ENCODE assay signal across 1 cellular context in the genomic region with DNA sequence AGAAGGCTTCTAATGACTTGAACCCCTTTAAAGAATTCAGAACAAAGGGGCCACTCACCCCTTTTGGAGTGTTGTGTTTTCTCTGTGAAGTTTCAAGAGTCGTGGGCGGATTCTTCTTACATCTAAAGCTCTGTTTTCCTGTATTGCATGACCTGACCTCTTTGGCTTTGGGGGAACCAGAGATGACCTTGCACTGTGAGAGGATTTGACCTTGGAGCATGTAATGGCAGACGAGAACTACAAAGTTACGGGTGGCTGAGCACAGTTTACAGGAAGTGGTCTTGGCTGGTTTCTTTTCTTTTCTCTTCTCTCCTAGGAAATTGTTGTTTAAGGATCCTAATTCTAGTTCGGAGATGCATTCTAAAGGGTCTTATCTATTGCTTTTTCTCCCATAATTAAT.
TF ChIP-seq lines count a peak whose summit lies in the region.

No MANE protein-coding gene starts in this region.

TF ChIP-seq in HepG2, 621 proteins besides CTCF, POLR2A, EP300 and RAD21 (continued from another document):
- peak; percentile 52 for TF ChIP-seq TCF7 (IDR thresholded peaks at IDR 0.05; ENCODE audit: low read depth)
- peak; percentile 45; the same call in 1 of the 2 replicates for TF ChIP-seq ISL2 (CRISPR knock-in tag; IDR thresholded peaks at IDR 0.05)
- TF ChIP-seq ZMYM4 (CRISPR knock-in tag; IDR thresholded peaks at IDR 0.05): peak; percentile 64; the same call in 1 of the 2 replicates
- TF ChIP-seq, protein P1, sequence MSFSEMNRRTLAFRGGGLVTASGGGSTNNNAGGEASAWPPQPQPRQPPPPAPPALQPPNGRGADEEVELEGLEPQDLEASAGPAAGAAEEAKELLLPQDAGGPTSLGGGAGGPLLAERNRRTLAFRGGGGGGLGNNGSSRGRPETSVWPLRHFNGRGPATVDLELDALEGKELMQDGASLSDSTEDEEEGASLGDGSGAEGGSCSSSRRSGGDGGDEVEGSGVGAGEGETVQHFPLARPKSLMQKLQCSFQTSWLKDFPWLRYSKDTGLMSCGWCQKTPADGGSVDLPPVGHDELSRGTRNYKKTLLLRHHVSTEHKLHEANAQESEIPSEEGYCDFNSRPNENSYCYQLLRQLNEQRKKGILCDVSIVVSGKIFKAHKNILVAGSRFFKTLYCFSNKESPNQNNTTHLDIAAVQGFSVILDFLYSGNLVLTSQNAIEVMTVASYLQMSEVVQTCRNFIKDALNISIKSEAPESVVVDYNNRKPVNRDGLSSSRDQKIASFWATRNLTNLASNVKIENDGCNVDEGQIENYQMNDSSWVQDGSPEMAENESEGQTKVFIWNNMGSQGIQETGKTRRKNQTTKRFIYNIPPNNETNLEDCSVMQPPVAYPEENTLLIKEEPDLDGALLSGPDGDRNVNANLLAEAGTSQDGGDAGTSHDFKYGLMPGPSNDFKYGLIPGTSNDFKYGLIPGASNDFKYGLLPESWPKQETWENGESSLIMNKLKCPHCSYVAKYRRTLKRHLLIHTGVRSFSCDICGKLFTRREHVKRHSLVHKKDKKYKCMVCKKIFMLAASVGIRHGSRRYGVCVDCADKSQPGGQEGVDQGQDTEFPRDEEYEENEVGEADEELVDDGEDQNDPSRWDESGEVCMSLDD (CRISPR knock-in tag; IDR thresholded peaks at IDR 0.05; ENCODE audit: borderline replicate concordance): 0 out of 2 replicates have a peak, but pooled peaks have one; percentile 64
- TF ChIP-seq, protein P2, sequence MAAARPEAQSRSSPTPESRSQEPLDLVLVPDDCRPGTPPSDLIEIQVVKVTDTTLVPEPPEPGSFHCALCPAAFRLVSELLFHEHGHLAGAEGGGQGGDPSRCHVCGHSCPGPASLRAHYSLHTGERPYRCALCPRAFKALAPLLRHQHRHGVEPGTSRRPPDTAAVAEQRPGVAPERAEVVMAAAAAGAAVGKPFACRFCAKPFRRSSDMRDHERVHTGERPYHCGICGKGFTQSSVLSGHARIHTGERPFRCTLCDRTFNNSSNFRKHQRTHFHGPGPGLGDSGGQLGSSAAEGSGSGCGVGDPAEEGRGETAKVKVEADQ (CRISPR knock-in tag; IDR thresholded peaks at IDR 0.05; ENCODE audit: borderline replicate concordance): no peak
- TF ChIP-seq SCMH1 (CRISPR knock-in tag; IDR thresholded peaks at IDR 0.05; ENCODE audit: borderline replicate concordance): no peak
- peak; percentile 77 for TF ChIP-seq ZNF644 (CRISPR knock-in tag; IDR thresholded peaks at IDR 0.05; ENCODE audit: low read depth)
- TF ChIP-seq FOXA3 (CRISPR knock-in tag; IDR thresholded peaks at IDR 0.05): 0 out of 2 replicates have a peak, but pooled peaks have one; percentile 29
- TF ChIP-seq, protein P3, sequence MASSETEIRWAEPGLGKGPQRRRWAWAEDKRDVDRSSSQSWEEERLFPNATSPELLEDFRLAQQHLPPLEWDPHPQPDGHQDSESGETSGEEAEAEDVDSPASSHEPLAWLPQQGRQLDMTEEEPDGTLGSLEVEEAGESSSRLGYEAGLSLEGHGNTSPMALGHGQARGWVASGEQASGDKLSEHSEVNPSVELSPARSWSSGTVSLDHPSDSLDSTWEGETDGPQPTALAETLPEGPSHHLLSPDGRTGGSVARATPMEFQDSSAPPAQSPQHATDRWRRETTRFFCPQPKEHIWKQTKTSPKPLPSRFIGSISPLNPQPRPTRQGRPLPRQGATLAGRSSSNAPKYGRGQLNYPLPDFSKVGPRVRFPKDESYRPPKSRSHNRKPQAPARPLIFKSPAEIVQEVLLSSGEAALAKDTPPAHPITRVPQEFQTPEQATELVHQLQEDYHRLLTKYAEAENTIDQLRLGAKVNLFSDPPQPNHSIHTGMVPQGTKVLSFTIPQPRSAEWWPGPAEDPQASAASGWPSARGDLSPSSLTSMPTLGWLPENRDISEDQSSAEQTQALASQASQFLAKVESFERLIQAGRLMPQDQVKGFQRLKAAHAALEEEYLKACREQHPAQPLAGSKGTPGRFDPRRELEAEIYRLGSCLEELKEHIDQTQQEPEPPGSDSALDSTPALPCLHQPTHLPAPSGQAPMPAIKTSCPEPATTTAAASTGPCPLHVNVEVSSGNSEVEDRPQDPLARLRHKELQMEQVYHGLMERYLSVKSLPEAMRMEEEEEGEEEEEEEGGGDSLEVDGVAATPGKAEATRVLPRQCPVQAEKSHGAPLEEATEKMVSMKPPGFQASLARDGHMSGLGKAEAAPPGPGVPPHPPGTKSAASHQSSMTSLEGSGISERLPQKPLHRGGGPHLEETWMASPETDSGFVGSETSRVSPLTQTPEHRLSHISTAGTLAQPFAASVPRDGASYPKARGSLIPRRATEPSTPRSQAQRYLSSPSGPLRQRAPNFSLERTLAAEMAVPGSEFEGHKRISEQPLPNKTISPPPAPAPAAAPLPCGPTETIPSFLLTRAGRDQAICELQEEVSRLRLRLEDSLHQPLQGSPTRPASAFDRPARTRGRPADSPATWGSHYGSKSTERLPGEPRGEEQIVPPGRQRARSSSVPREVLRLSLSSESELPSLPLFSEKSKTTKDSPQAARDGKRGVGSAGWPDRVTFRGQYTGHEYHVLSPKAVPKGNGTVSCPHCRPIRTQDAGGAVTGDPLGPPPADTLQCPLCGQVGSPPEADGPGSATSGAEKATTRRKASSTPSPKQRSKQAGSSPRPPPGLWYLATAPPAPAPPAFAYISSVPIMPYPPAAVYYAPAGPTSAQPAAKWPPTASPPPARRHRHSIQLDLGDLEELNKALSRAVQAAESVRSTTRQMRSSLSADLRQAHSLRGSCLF (CRISPR knock-in tag; IDR thresholded peaks at IDR 0.05; ENCODE audit: borderline replicate concordance): no peak
